ENCODE assay signal across 25 cellular contexts in the genomic region with DNA sequence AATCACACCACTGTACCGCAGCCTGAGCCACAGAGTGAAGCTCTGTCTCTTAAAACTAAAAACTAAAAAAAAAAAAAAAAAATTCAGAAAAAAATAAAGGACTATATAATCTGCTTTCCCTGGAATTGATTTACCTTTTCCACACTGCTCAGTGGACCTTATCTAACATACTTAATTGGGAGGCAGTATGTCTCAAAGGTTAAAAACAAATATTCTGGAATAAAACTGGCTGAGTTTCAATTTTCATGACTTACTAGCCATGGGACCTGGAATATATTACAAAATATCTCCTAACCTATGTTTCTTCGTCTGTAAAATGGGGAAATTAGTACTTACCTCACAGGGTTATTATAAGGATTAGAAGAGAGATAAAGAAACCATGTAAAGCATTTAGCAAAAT. TPM values are rescaled to one million over a fixed set of nuclear protein-coding genes. Genes with fewer than 3 reads are reported as not detected.
"Had no signal": no experiment of that assay in that cellular context is flagged by ENCODE, and none has a peak within 500 bp of the region (broad histone marks: within the 10 kb centered on the region; RNA-seq: fewer than 3 reads in every experiment).

No MANE protein-coding gene starts in this region.

- FAIRE-seq: K562 had no signal

- ATAC-seq: activated CD8-positive, alpha-beta memory T cell treated with anti-CD3 and anti-CD28 coated beads, Interleukin-2, amount 10 ng/mL, durations not matched to agents 7 days and 5 days; T-cell had no signal

- H3K36me3 ChIP-seq: breast epithelium had no signal

- H3K4me3 ChIP-seq: breast epithelium, K562, Peyer's patch had no signal

- H3K27me3 ChIP-seq: breast epithelium, Peyer's patch had no signal

- H3K9me3 ChIP-seq: breast epithelium, Peyer's patch had no signal

- H3K27ac ChIP-seq: breast epithelium, Peyer's patch had no signal

- H3K4me1 ChIP-seq: breast epithelium had no signal

- DNase-seq: activated B cell treated with CpG ODN at 0.5 μM for 24 hours; activated CD4-positive, alpha-beta T cell treated with anti-CD3 and anti-CD28 coated beads for 1 hour; activated CD4-positive, alpha-beta T cell treated with anti-CD3 and anti-CD28 coated beads, Interleukin-2, amount 10 ng/mL, durations not matched to agents 24 days and 14 days; activated CD4-positive, alpha-beta T cell treated with anti-CD3 and anti-CD28 coated beads, Interleukin-2, amount 50 U/mL, for 48 hours; activated CD8-positive, alpha-beta memory T cell treated with anti-CD3 and anti-CD28 coated beads, Interleukin-2, amount 10 ng/mL, durations not matched to agents 7 days and 5 days; activated effector memory CD4-positive, alpha-beta T cell treated with Interleukin-2 at 50 U/mL for 16 hours; activated naive CD4-positive, alpha-beta T cell; activated T-cell treated with anti-CD3 and anti-CD28 coated beads, Interleukin-2, amount 50 U/mL, for 24 hours; aorta; Karpas-422; MM.1S; NCI-H1105; NCI-H1436; NCI-H1694 treated with DMSO at 0.1 percent for 48 hours; NCI-H510A treated with DMSO at 0.1 percent for 48 hours; NCI-H69; NK-92 treated with Interleukin-12 subunit alpha and Interleukin-12 subunit beta, amount 100 ng/mL, for 24 hours; OCI-M1; Peyer's patch; SIG-M5; T-cell; T-helper 2 cell; T1000 had no signal

RNA-seq across cellular contexts. Expression of a gene that starts 11.8 kb away (rescaled TPM):
- total RNA-seq: activated B cell treated with CpG ODN at 0.5 μM for 24 hours had no signal
